Comparison of ENCODE assay signal across 1 cellular context in the genomic region with DNA sequence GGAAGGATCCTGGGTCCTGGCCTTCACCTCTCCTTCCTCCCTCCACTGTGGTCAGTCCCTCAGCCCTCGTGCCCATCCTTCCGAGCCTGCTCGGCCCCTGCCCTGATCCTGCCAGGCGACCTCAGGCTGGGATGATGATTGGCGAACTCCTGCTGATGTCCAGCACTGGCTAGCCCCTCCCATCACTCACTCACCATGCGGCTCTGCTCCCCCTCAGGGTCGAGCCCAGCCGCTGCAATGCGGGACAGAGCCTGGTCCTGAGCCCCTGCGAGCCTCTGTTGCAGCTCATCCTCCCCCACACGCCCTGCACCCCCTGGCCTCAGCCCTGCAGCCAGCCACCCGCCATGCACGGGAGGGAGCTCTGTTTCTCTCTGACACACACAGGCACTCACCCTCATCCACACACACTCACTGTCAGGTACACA.
TF ChIP-seq lines count a peak whose summit lies in the region.

No MANE protein-coding gene starts in this region.

TF ChIP-seq in SK-N-SH treated with all-trans-retinoic acid at 6 μM for 48 hours, 23 proteins besides CTCF, POLR2A, EP300 and RAD21 (continued from another document):
- TF ChIP-seq, protein P1, sequence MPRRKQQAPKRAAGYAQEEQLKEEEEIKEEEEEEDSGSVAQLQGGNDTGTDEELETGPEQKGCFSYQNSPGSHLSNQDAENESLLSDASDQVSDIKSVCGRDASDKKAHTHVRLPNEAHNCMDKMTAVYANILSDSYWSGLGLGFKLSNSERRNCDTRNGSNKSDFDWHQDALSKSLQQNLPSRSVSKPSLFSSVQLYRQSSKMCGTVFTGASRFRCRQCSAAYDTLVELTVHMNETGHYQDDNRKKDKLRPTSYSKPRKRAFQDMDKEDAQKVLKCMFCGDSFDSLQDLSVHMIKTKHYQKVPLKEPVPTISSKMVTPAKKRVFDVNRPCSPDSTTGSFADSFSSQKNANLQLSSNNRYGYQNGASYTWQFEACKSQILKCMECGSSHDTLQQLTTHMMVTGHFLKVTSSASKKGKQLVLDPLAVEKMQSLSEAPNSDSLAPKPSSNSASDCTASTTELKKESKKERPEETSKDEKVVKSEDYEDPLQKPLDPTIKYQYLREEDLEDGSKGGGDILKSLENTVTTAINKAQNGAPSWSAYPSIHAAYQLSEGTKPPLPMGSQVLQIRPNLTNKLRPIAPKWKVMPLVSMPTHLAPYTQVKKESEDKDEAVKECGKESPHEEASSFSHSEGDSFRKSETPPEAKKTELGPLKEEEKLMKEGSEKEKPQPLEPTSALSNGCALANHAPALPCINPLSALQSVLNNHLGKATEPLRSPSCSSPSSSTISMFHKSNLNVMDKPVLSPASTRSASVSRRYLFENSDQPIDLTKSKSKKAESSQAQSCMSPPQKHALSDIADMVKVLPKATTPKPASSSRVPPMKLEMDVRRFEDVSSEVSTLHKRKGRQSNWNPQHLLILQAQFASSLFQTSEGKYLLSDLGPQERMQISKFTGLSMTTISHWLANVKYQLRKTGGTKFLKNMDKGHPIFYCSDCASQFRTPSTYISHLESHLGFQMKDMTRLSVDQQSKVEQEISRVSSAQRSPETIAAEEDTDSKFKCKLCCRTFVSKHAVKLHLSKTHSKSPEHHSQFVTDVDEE (CRISPR knock-in tag; IDR thresholded peaks at IDR 0.05): no peak
- TF ChIP-seq ESRRG (CRISPR knock-in tag; IDR thresholded peaks at IDR 0.05) (no peak), RARB (CRISPR knock-in tag; IDR thresholded peaks at IDR 0.05) (no peak), ZNF8 (CRISPR knock-in tag; IDR thresholded peaks at IDR 0.05) (no peak), TOX (CRISPR knock-in tag; IDR thresholded peaks at IDR 0.05; ENCODE audit: borderline replicate concordance) (no peak), ZNF565 (CRISPR knock-in tag; conservative IDR thresholded peaks at IDR 0.05; ENCODE audit: low read depth) (no peak), ZFP3 (CRISPR knock-in tag; IDR thresholded peaks at IDR 0.05) (no peak), SNAI2 (CRISPR knock-in tag; IDR thresholded peaks at IDR 0.05) (no peak), OSR1 (CRISPR knock-in tag; IDR thresholded peaks at IDR 0.05) (no peak), ZFP30 (CRISPR knock-in tag; IDR thresholded peaks at IDR 0.05) (no peak), BACH2 (CRISPR knock-in tag; IDR thresholded peaks at IDR 0.05; ENCODE audit: borderline replicate concordance) (no peak), ZNF70 (CRISPR knock-in tag; IDR thresholded peaks at IDR 0.05) (no peak)
- TF ChIP-seq, protein P2, sequence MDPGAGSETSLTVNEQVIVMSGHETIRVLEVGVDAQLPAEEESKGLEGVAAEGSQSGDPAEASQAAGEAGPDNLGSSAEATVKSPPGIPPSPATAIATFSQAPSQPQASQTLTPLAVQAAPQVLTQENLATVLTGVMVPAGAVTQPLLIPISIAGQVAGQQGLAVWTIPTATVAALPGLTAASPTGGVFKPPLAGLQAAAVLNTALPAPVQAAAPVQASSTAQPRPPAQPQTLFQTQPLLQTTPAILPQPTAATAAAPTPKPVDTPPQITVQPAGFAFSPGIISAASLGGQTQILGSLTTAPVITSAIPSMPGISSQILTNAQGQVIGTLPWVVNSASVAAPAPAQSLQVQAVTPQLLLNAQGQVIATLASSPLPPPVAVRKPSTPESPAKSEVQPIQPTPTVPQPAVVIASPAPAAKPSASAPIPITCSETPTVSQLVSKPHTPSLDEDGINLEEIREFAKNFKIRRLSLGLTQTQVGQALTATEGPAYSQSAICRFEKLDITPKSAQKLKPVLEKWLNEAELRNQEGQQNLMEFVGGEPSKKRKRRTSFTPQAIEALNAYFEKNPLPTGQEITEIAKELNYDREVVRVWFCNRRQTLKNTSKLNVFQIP (CRISPR knock-in tag; IDR thresholded peaks at IDR 0.05; ENCODE audit: borderline replicate concordance, low read depth): no peak
